8 cellular contexts compared by ENCODE assay signal in the genomic region with DNA sequence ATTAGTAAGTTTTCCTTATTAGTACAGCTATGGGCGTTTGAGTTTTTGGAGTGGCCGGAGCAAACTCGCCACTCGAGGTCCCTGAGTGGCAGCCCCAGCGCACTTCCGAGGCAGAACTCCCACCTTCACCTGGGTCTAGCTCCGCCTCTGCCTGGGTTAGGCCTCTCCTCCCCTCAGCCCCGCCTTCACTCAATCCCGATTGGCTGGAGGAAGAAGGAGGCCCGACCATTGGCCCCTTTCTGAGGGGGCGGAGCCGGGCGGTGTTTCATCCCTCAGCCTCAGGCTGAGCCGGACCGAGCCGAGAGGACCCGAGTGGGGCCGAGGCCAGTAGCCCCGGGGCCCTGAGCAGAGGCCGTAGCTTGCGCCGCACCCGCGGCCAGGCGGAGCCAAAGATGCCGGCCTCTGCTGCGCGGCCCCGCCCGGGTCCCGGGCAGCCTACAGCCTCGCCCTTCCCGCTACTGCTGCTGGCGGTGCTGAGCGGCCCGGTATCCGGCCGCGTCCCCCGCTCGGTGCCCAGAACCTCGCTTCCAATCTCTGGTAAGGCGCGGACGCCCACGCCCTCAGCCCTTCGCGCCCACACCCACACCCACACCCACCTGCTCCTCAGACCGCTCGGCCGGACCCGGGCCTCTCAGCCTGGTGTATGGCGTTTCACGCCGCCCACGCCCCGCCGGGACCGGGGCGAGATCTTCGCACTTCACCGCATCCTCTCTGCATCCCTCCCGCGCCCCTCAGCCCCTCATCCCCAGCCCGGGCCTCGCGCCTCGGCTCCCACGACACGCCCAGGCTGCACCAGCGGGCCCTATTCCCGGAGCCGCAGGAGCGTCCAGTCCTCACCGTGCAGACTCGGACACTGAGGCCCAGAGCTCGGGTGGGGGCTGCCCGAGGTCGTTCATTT. TPM values are rescaled to one million over a fixed set of nuclear protein-coding genes. Genes with fewer than 3 reads are reported as not detected.
DNase-seq lines count a peak whose midpoint lies in the region; ATAC-seq, FAIRE-seq and TF ChIP-seq lines count a peak whose summit lies in the region.

A gene with protein sequence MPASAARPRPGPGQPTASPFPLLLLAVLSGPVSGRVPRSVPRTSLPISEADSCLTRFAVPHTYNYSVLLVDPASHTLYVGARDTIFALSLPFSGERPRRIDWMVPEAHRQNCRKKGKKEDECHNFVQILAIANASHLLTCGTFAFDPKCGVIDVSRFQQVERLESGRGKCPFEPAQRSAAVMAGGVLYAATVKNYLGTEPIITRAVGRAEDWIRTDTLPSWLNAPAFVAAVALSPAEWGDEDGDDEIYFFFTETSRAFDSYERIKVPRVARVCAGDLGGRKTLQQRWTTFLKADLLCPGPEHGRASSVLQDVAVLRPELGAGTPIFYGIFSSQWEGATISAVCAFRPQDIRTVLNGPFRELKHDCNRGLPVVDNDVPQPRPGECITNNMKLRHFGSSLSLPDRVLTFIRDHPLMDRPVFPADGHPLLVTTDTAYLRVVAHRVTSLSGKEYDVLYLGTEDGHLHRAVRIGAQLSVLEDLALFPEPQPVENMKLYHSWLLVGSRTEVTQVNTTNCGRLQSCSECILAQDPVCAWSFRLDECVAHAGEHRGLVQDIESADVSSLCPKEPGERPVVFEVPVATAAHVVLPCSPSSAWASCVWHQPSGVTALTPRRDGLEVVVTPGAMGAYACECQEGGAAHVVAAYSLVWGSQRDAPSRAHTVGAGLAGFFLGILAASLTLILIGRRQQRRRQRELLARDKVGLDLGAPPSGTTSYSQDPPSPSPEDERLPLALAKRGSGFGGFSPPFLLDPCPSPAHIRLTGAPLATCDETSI (plus strand): TSS at position 263 of the 898 bp plus-strand sequence. CDS start 130 bp downstream, at position 393.

- H3K36me3 ChIP-seq in ACC112 (ENCODE audit: insufficient read depth, low read length) (no peaks in the 10 kb centered on the region), mammary epithelial cell (ENCODE audit: insufficient read depth, low read length) (peaks cover 3% of the 10 kb centered on the region), iPS-20b (ENCODE audit: insufficient read depth, low read depth, low read length) (no peaks in the 10 kb centered on the region), small intestine (ENCODE audit: control insufficient read depth in 2 of 2, insufficient read depth in 2 of 2, low read length in 2 of 2) (no peaks in the 10 kb centered on the region)

- dilution Hi-C loops in mammary epithelial cell (cut with HindIII; ENCODE audit: low sequenced_read_pairs) = no loop called here

- H3K27me3 ChIP-seq in ACC112 (ENCODE audit: insufficient read depth, low read length) (no peaks in the 10 kb centered on the region), mammary epithelial cell (ENCODE audit: insufficient read depth, low read length) (no peaks in the 10 kb centered on the region), iPS-20b (ENCODE audit: insufficient read depth, low read length) (peaks cover 43% of the 10 kb centered on the region), small intestine (ENCODE audit: control insufficient read depth in 2 of 2, insufficient read depth in 2 of 2, low read length in 2 of 2) (no peaks in the 10 kb centered on the region)

- FAIRE-seq in small intestine (lab: Jason Lieb, UNC) = no peak

- BruUV-seq in mammary epithelial cell (replicated peaks; lab: Mats Ljungman, UMichigan) = no TSS peak

- peak within 1 kb of the TSS; percentile 99 for H3K4me2 ChIP-seq in mammary epithelial cell (ENCODE audit: insufficient read depth, low read depth, low read length)

- H3K9me3 ChIP-seq in mammary epithelial cell (replicated peaks; ENCODE audit: insufficient read depth, low read length) (no peaks in the 10 kb centered on the region), iPS-20b (ENCODE audit: insufficient read depth, low read depth, low read length) (no peaks in the 10 kb centered on the region), small intestine (ENCODE audit: control insufficient read depth, low read depth) (no peaks in the 10 kb centered on the region)

- TF ChIP-seq CTCF in VCaP (conservative IDR thresholded peaks at IDR 0.05) (no peak), mammary epithelial cell (conservative IDR thresholded peaks at IDR 0.05 in 1 of 2, IDR thresholded peaks at IDR 0.05 in 1 of 2; ENCODE audit: extremely low read depth in 1 of 2, insufficient read depth in 1 of 2, low read depth in 1 of 2, low read length in 2 of 2) (no peak)

- intact Hi-C loops in mammary epithelial cell (cut with micrococcal nuclease) = no loop called here

- H2AFZ ChIP-seq in ACC112 (ENCODE audit: low read length, unreplicated experiment) = peak within 1 kb of the TSS; percentile 98
- H2AFZ ChIP-seq in mammary epithelial cell (ENCODE audit: low read depth, low read length) = peak within 1 kb of the TSS; percentile 98

- peak within 1 kb of the TSS; percentile 47 for H3K9ac ChIP-seq in mammary epithelial cell (ENCODE audit: insufficient read depth, low read length)
- H3K9ac ChIP-seq in iPS-20b (ENCODE audit: low read depth, low read length) = peak within 1 kb of the TSS; percentile 41; the same call in 1 of the 2 replicates

- H3K79me2 ChIP-seq in ACC112 (ENCODE audit: control insufficient read depth, insufficient read depth, low read length, unreplicated experiment) (no peaks in the 10 kb centered on the region), mammary epithelial cell (ENCODE audit: insufficient read depth, low read length) (no peaks in the 10 kb centered on the region)

- no peaks in the 10 kb centered on the region for H4K20me1 ChIP-seq in mammary epithelial cell (ENCODE audit: insufficient read depth, low read length)

- WGBS in mammary epithelial cell (ENCODE audit: low coverage, missing lambda C conversion rate) = 3% methylated on average over 24 of the region's 79 CpGs
- 0 to 1% (median 1%) methylated on average over 66 to 79 of the region's 79 CpGs for WGBS in small intestine, 3 donors

- CTCF ChIA-PET in mammary epithelial cell (lab: Charles Lee; ENCODE audit: low non-redundant PET) = interaction anchor here (0.5 to 0.8 kb wide), 4 partner anchors 73 to 1038 kb away, joined by 3 to 6 read pairs (median 4); no protein-coding TSS in a partner anchor

- no peak within 1 kb of the TSS for H3K27ac ChIP-seq in ACC112 (ENCODE audit: low read depth, low read length)
- peak within 1 kb of the TSS; percentile 68 for H3K27ac ChIP-seq in VCaP
- peak within 1 kb of the TSS; percentile 33 for H3K27ac ChIP-seq in mammary epithelial cell (ENCODE audit: insufficient read depth, low read depth, low read length)
- H3K27ac ChIP-seq in iPS-20b (ENCODE audit: low read length) = no peak within 1 kb of the TSS
- H3K27ac ChIP-seq in small intestine (ENCODE audit: low read depth in 1 of 2, low read length in 1 of 2) = peak within 1 kb of the TSS; percentile 0 to 28

- H3K4me1 ChIP-seq in ACC112 (ENCODE audit: control insufficient read depth, insufficient read depth, low read length, unreplicated experiment) (peaks cover 6% of the 10 kb centered on the region), mammary epithelial cell (ENCODE audit: insufficient read depth, low read length) (peaks cover 9% of the 10 kb centered on the region), iPS-20b (ENCODE audit: insufficient read depth, low read length) (no peaks in the 10 kb centered on the region), small intestine (ENCODE audit: control insufficient read depth in 2 of 2, insufficient read depth in 1 of 2, low read depth in 1 of 2, low read length in 1 of 2) (peaks cover 0 to 2% of the 10 kb centered on the region in 2 donors)

- peak; percentile 97 for ATAC-seq in GM18870 (IDR thresholded peaks at IDR 0.05; ENCODE audit: unreplicated experiment)
- ATAC-seq in HG03108 (IDR thresholded peaks at IDR 0.05; ENCODE audit: unreplicated experiment) = peak; percentile 100

- in situ Hi-C loops in mammary epithelial cell (cut with MboI; ENCODE audit: low sequenced_read_pairs in 2 of 2) = no loop called here

- DNase-seq in NCI-H2171 treated with DMSO at 0.1 percent for 48 hours (lab: John Stamatoyannopoulos, UW) = peak; percentile 96
- DNase-seq in mammary epithelial cell = peak; percentile 97
- peak; percentile 99 for DNase-seq in small intestine

- H3K4me3 ChIP-seq in ACC112 (ENCODE audit: low read depth, low read length) (peak within 1 kb of the TSS; percentile 90), mammary epithelial cell (replicated peaks in 1 of 3; ENCODE audit: insufficient read depth in 1 of 3, low read depth in 2 of 3, low read length in 3 of 3) (peak within 1 kb of the TSS; percentile 69 to 77 (median 71)), iPS-20b (ENCODE audit: low read length) (peak within 1 kb of the TSS; percentile 64), small intestine (ENCODE audit: low read depth in 1 of 2, low read length in 2 of 2) (peak within 1 kb of the TSS; percentile 58 to 68)

RNA-seq across cellular contexts. Expression of the gene that starts here (rescaled TPM):
- total RNA-seq in mammary epithelial cell = 10 to 100 TPM; 15.3 to 17.6 TPM
- polyA plus RNA-seq in mammary epithelial cell = 11.6 TPM
- 36.8 TPM for polyA minus RNA-seq in mammary epithelial cell
- polyA plus RNA-seq in small intestine = 1 to 10 TPM in 1 of 3 donors, under 1 TPM in 1, not detected in 1; 0.27 to 2.4 TPM

Comparison
In these comparisons a context has a peak if more than half of its experiments do, and no peak if none do; other contexts are left out.
1. H3K27ac ChIP-seq: peak in VCaP (single experiment), mammary epithelial cell (single experiment) and small intestine (2 of 2); none in ACC112 (single experiment) and iPS-20b (single experiment).
2. Peak in every context shown above with its lines, with median percentiles within 50 percentile points of each other: H3K4me3 ChIP-seq and DNase-seq.